ENCODE assay signal across 26 cellular contexts in the genomic region with DNA sequence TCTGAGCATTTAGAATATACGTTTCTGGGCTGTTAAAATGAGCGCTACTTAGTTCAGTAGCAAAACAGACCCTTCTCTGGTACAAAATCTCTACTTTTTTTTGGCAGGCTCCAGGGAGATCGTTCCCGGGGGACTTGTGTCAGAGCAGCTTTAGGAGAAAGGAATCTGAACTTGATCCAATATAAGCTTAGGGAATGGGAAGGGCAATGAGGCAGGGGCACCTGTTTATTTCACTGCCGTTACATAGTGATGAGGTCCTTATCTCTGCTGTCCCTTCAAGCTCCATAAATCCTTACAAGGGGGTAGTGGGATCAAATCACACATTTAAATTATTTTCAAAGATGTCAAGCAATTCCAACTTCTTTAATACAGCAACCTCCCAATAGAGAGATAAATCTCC.
"Had no signal": no experiment of that assay in that cellular context is flagged by ENCODE, and none has a peak within 500 bp of the region (broad histone marks: within the 10 kb centered on the region; RNA-seq: fewer than 3 reads in every experiment).

No MANE protein-coding gene starts in this region.

- H3K36me3 Mint-ChIP-seq: activated naive CD4-positive, alpha-beta T cell treated with anti-CD3 and anti-CD28 coated beads, Interleukin-2, amount 50 U/mL, for 72 hours; IgD-negative memory B cell; T-cell had no signal

- H3K9me3 Mint-ChIP-seq: activated B cell treated with CpG ODN at 0.5 μM for 24 hours; activated CD4-positive, alpha-beta memory T cell treated with anti-CD3 and anti-CD28 coated beads, Interleukin-2, amount 10 ng/mL, durations not matched to agents 7 days and 5 days; activated CD4-positive, alpha-beta T cell treated with anti-CD3 and anti-CD28 coated beads, Interleukin-2, amount 10 ng/mL, durations not matched to agents 7 days and 5 days; activated naive CD4-positive, alpha-beta T cell treated with anti-CD3 and anti-CD28 coated beads, Interleukin-2, amount 50 U/mL, for 72 hours; activated naive CD8-positive, alpha-beta T cell treated with anti-CD3 and anti-CD28 coated beads, Interleukin-2, amount 50 U/mL, for 24 hours; IgD-negative memory B cell; T-cell had no signal

- H3K4me3 Mint-ChIP-seq: activated B cell treated with CpG ODN at 0.5 μM for 24 hours; activated CD4-positive, alpha-beta memory T cell treated with anti-CD3 and anti-CD28 coated beads, Interleukin-2, amount 10 ng/mL, durations not matched to agents 7 days and 5 days; activated CD4-positive, alpha-beta T cell treated with anti-CD3 and anti-CD28 coated beads, Interleukin-2, amount 10 ng/mL, durations not matched to agents 7 days and 5 days; activated naive CD8-positive, alpha-beta T cell treated with anti-CD3 and anti-CD28 coated beads, Interleukin-2, amount 50 U/mL, for 24 hours; activated T-cell treated with anti-CD3 and anti-CD28 coated beads, Interleukin-2, amount 50 U/mL, for 72 hours; IgD-negative memory B cell; T-cell had no signal

- ATAC-seq: activated naive CD4-positive, alpha-beta T cell treated with anti-CD3 and anti-CD28 coated beads, Interleukin-2, amount 50 U/mL, for 72 hours; activated naive CD8-positive, alpha-beta T cell treated with anti-CD3 and anti-CD28 coated beads, Interleukin-2, amount 50 U/mL, for 24 hours; activated T-cell treated with anti-CD3 and anti-CD28 coated beads, Interleukin-2, amount 50 U/mL, for 72 hours; body of pancreas; PC-3; T-cell had no signal

- DNase-seq: activated B cell treated with CpG ODN at 0.5 μM for 24 hours; activated CD4-positive, alpha-beta memory T cell treated with anti-CD3 and anti-CD28 coated beads, Interleukin-2, amount 10 ng/mL, durations not matched to agents 7 days and 5 days; activated CD4-positive, alpha-beta T cell treated with anti-CD3 and anti-CD28 coated beads for 1 hour; activated CD4-positive, alpha-beta T cell treated with anti-CD3 and anti-CD28 coated beads, Interleukin-2, amount 10 ng/mL, durations not matched to agents 7 days and 5 days; activated naive CD4-positive, alpha-beta T cell; activated naive CD8-positive, alpha-beta T cell treated with anti-CD3 and anti-CD28 coated beads, Interleukin-2, amount 50 U/mL, for 24 hours; activated T-cell treated with anti-CD3 and anti-CD28 coated beads for 4 hours; activated T-cell treated with anti-CD3 and anti-CD28 coated beads, Interleukin-2, amount 50 U/mL, for 72 hours; amniotic stem cell; body of pancreas; central memory CD4-positive, alpha-beta T cell; KG1; NCI-H1092; NCI-H1417; NCI-H1930; NCI-H2171; NCI-H2227 treated with DMSO at 0.1 percent for 48 hours; NCI-H510A; NCI-H774; PC-3; SHP77 treated with DMSO at 0.1 percent for 48 hours; T-cell; T-helper 2 cell; T1000 had no signal

- H3K27ac Mint-ChIP-seq: activated B cell treated with CpG ODN at 0.5 μM for 24 hours; activated CD4-positive, alpha-beta memory T cell treated with anti-CD3 and anti-CD28 coated beads, Interleukin-2, amount 10 ng/mL, durations not matched to agents 7 days and 5 days; activated CD4-positive, alpha-beta T cell treated with anti-CD3 and anti-CD28 coated beads, Interleukin-2, amount 10 ng/mL, durations not matched to agents 7 days and 5 days; activated naive CD4-positive, alpha-beta T cell treated with anti-CD3 and anti-CD28 coated beads, Interleukin-2, amount 50 U/mL, for 72 hours; activated naive CD8-positive, alpha-beta T cell treated with anti-CD3 and anti-CD28 coated beads, Interleukin-2, amount 50 U/mL, for 24 hours; activated T-cell treated with anti-CD3 and anti-CD28 coated beads, Interleukin-2, amount 50 U/mL, for 72 hours; IgD-negative memory B cell; T-cell had no signal

- H3K4me1 Mint-ChIP-seq: activated B cell treated with CpG ODN at 0.5 μM for 24 hours had no signal
